14 cellular contexts compared by ENCODE assay signal in the genomic region with DNA sequence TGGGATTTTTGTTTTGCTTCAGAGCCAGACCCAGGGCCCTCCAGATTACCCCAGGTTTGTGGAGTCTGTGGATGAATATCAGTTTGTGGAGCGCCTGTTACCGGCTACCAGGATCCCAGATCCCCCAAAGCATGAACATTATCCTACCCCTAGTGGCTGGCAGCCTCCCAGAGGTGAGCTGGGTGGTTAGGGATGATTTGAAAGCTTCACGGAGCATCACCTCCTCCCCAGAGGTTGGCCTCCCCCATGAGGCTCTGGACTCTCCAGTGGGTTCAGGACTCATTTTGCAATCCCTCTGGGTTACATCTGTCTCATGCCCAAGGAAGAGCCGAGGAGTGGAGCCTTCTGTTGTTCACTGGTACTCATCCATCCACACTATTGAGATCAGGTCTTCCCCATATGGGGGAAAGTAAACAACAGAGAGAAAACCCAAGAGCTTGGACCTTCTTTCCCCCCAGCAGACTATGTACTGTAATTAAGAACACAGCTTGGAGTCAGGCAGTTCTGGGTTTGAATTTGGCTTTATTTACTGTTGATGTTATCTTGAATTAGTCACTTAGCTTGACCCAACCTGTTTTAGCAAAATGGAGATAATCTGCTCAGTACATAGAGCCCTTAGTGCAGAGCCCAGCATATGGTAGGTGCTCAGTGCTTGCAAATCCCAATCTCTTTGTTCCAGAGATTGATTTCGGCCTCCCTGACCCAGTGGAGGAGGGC. TPM values are rescaled to one million over a fixed set of nuclear protein-coding genes. Genes with fewer than 3 reads are reported as not detected.
DNase-seq lines count a peak whose midpoint lies in the region; ATAC-seq, FAIRE-seq and TF ChIP-seq lines count a peak whose summit lies in the region.
"Had no signal": no experiment of that assay in that cellular context is flagged by ENCODE, and none has a peak within 500 bp of the region (broad histone marks: within the 10 kb centered on the region; RNA-seq: fewer than 3 reads in every experiment).

No MANE protein-coding gene starts in this region.

- peak overlapping the region; percentile 29 for H3K27ac ChIP-seq in OCI-LY7 (ENCODE audit: low read depth, low read length, poor library complexity, severe bottlenecking)
- no peak overlapping the region for H3K27ac ChIP-seq in GM12878 (ENCODE audit: control insufficient read depth, insufficient read depth)
- no peak overlapping the region for H3K27ac ChIP-seq in effector memory CD4-positive, alpha-beta T cell (ENCODE audit: insufficient read depth, low read length, poor library complexity, severe bottlenecking)
- H3K27ac ChIP-seq: tibial artery had no signal

- TF ChIP-seq EP300 in GM12878 (IDR thresholded peaks at IDR 0.05; ENCODE audit: borderline replicate concordance in 1 of 2, control insufficient read depth in 1 of 2, low read depth in 2 of 2, low read length in 2 of 2) = no peak

- no peaks in the 10 kb centered on the region for H3K27me3 ChIP-seq in GM12878 (replicated peaks in 1 of 2; ENCODE audit: control insufficient read depth in 2 of 2, insufficient read depth in 2 of 2, low read length in 1 of 2)
- no peaks in the 10 kb centered on the region for H3K27me3 ChIP-seq in effector memory CD4-positive, alpha-beta T cell (replicated peaks; ENCODE audit: control insufficient read depth, insufficient read depth, low read length, poor library complexity, severe bottlenecking)
- H3K27me3 ChIP-seq: tibial artery had no signal

- peaks cover 53% of the 10 kb centered on the region for H3K4me1 ChIP-seq in OCI-LY7 (ENCODE audit: insufficient read depth, low read length, poor library complexity, severe bottlenecking)
- peaks cover 15% of the 10 kb centered on the region for H3K4me1 ChIP-seq in GM12878 (ENCODE audit: control insufficient read depth, insufficient read depth, low read length)
- peaks cover 12% of the 10 kb centered on the region for H3K4me1 ChIP-seq in effector memory CD4-positive, alpha-beta T cell (ENCODE audit: control insufficient read depth, insufficient read depth, low read length, poor library complexity, severe bottlenecking)

- peak overlapping the region; percentile 72 for H3K27ac Mint-ChIP-seq in activated CD8-positive, alpha-beta T cell treated with anti-CD3 and anti-CD28 coated beads for 36 hours
- H3K27ac Mint-ChIP-seq in activated CD8-positive, alpha-beta T cell treated with anti-CD3 and anti-CD28 coated beads, Interleukin-2, amount 10 ng/mL, durations not matched to agents 7 days and 5 days = no peak overlapping the region
- H3K27ac Mint-ChIP-seq in osteocyte (ENCODE audit: unreplicated experiment) = peak overlapping the region; percentile 52

- SMC1A ChIA-PET in GM12878 (lab: Charles Lee; ENCODE audit: uncharacterized antibody, unreplicated experiment) = interaction anchor here (1.1 to 1.9 kb wide), 3 partner anchors 10 to 142 kb away, joined by 3 to 8 read pairs (median 5); a partner anchor contains a TSS

- CTCF ChIA-PET in activated CD8-positive, alpha-beta T cell treated with anti-CD3 and anti-CD28 coated beads for 36 hours (lab: Charles Lee) = interaction anchor here (1.3 to 1.7 kb wide), 2 partner anchors 11 to 14 kb away, joined by 5 to 6 read pairs; no protein-coding TSS in a partner anchor
- CTCF ChIA-PET in activated CD8-positive, alpha-beta T cell treated with anti-CD3 and anti-CD28 coated beads, Interleukin-2, amount 10 ng/mL, durations not matched to agents 7 days and 5 days (lab: Charles Lee) = no interaction called here
- CTCF ChIA-PET in OCI-LY7 (lab: Charles Lee; ENCODE audit: unreplicated experiment) (interaction anchor here (0.5 kb wide), 1 partner anchor 212 kb away, joined by 3 read pairs; no protein-coding TSS in a partner anchor), GM12878 (lab: Yijun Ruan, JAX) (interaction anchor here (0.6 to 1.9 kb wide), 6 partner anchors 12 to 192 kb away, joined by 3 to 11 read pairs (median 3); a partner anchor contains a TSS)

- H3K9me3 ChIP-seq in OCI-LY7 (ENCODE audit: low read length) (no peaks in the 10 kb centered on the region), GM12878 (replicated peaks; ENCODE audit: control insufficient read depth, insufficient read depth, low read length) (no peaks in the 10 kb centered on the region)
- H3K9me3 ChIP-seq in effector memory CD4-positive, alpha-beta T cell (ENCODE audit: control insufficient read depth, low read length) = no peaks in the 10 kb centered on the region
- H3K9me3 ChIP-seq: tibial artery had no signal

- TF ChIP-seq POLR2A in GM12878 (IDR thresholded peaks at IDR 0.05; ENCODE audit: low read depth, low read length) = no peak

- H3K4me3 ChIP-seq in OCI-LY7 (ENCODE audit: low read depth, low read length, poor library complexity, severe bottlenecking) (no peak overlapping the region), GM12878 (no peak overlapping the region)
- H3K4me3 ChIP-seq in effector memory CD4-positive, alpha-beta T cell (ENCODE audit: insufficient read depth, low read depth, low read length, poor library complexity, severe bottlenecking) = no peak overlapping the region
- H3K4me3 ChIP-seq: tibial artery had no signal

- TF ChIP-seq CTCF in activated CD8-positive, alpha-beta T cell treated with anti-CD3 and anti-CD28 coated beads for 36 hours (IDR thresholded peaks at IDR 0.05) = no peak
- TF ChIP-seq CTCF in OCI-LY7 (conservative IDR thresholded peaks at IDR 0.05; ENCODE audit: low read length) (no peak), GM12878 (IDR thresholded peaks at IDR 0.05 in 2 of 3, conservative IDR thresholded peaks at IDR 0.05 in 1 of 3; ENCODE audit: control insufficient read depth in 2 of 3, extremely low read depth in 1 of 3, insufficient read depth in 1 of 3, low read depth in 3 of 3, low read length in 3 of 3) (no peak), osteocyte (IDR thresholded peaks at IDR 0.05) (no peak)

- BruUV-seq in OCI-LY7 (replicated peaks; lab: Mats Ljungman, UMichigan) = TSS peak; percentile 11
- TSS peak; percentile 45 for BruUV-seq in GM12878 (replicated peaks; lab: Mats Ljungman, UMichigan)

- H3K4me1 Mint-ChIP-seq in activated CD8-positive, alpha-beta T cell treated with anti-CD3 and anti-CD28 coated beads for 36 hours (ENCODE audit: low read depth) = peaks cover 33% of the 10 kb centered on the region
- H3K4me1 Mint-ChIP-seq in activated CD8-positive, alpha-beta T cell treated with anti-CD3 and anti-CD28 coated beads, Interleukin-2, amount 10 ng/mL, durations not matched to agents 7 days and 5 days (ENCODE audit: low read depth) = peaks cover 34% of the 10 kb centered on the region
- peaks cover 27% of the 10 kb centered on the region for H3K4me1 Mint-ChIP-seq in osteocyte (ENCODE audit: unreplicated experiment)

- FAIRE-seq in GM12878 (lab: Jason Lieb, UNC) = no peak

- H3K9ac ChIP-seq in GM12878 (ENCODE audit: control insufficient read depth, insufficient read depth, low read length) = no peak overlapping the region

- H3K36me3 ChIP-seq in OCI-LY7 (ENCODE audit: insufficient read depth, low read length) (peaks cover 82% of the 10 kb centered on the region), GM12878 (ENCODE audit: control insufficient read depth in 2 of 2, insufficient read depth in 2 of 2, low read length in 1 of 2) (peaks cover 29 to 33% of the 10 kb centered on the region in 2 experiments)
- H3K36me3 ChIP-seq in effector memory CD4-positive, alpha-beta T cell (ENCODE audit: control insufficient read depth, insufficient read depth, low read length) = peaks cover 68% of the 10 kb centered on the region

- ATAC-seq in activated CD8-positive, alpha-beta T cell treated with anti-CD3 and anti-CD28 coated beads for 36 hours = no peak
- no peak for ATAC-seq in activated CD8-positive, alpha-beta T cell treated with anti-CD3 and anti-CD28 coated beads, Interleukin-2, amount 10 ng/mL, durations not matched to agents 7 days and 5 days
- ATAC-seq in GM12878 = no peak

- RAD21 ChIA-PET in GM12878 (lab: Charles Lee; ENCODE audit: unreplicated experiment) = interaction anchor here (1.8 kb wide), 1 partner anchor 14 kb away, joined by 4 read pairs; no protein-coding TSS in a partner anchor

- intact Hi-C loops in activated CD8-positive, alpha-beta T cell treated with anti-CD3 and anti-CD28 coated beads for 36 hours (cut with micrococcal nuclease) = no loop called here
- intact Hi-C loops in OCI-LY7 (cut with micrococcal nuclease; ENCODE audit: unreplicated experiment) = no loop called here
- intact Hi-C loops in GM12878 (cut with micrococcal nuclease; ENCODE audit: unreplicated experiment) = no loop called here

- H3K36me3 Mint-ChIP-seq in activated CD8-positive, alpha-beta T cell treated with anti-CD3 and anti-CD28 coated beads for 36 hours (ENCODE audit: low read depth) = peaks cover 47% of the 10 kb centered on the region
- H3K36me3 Mint-ChIP-seq in activated CD8-positive, alpha-beta T cell treated with anti-CD3 and anti-CD28 coated beads, Interleukin-2, amount 10 ng/mL, durations not matched to agents 7 days and 5 days (ENCODE audit: low read depth) = peaks cover 60% of the 10 kb centered on the region
- H3K36me3 Mint-ChIP-seq in osteocyte (ENCODE audit: unreplicated experiment) = peaks cover 16% of the 10 kb centered on the region

- H2AFZ ChIP-seq in OCI-LY7 (ENCODE audit: low read length) = no peak overlapping the region
- no peak overlapping the region for H2AFZ ChIP-seq in GM12878 (ENCODE audit: control insufficient read depth, low read depth, low read length)

- no peaks in the 10 kb centered on the region for H3K27me3 Mint-ChIP-seq in activated CD8-positive, alpha-beta T cell treated with anti-CD3 and anti-CD28 coated beads for 36 hours
- H3K27me3 Mint-ChIP-seq in activated CD8-positive, alpha-beta T cell treated with anti-CD3 and anti-CD28 coated beads, Interleukin-2, amount 10 ng/mL, durations not matched to agents 7 days and 5 days (ENCODE audit: low read depth) = no peaks in the 10 kb centered on the region
- no peaks in the 10 kb centered on the region for H3K27me3 Mint-ChIP-seq in osteocyte (ENCODE audit: unreplicated experiment)

- peaks cover 17% of the 10 kb centered on the region; the same call in 1 of the 2 replicates for H4K20me1 ChIP-seq in OCI-LY7 (ENCODE audit: insufficient read depth, low read length)
- no peaks in the 10 kb centered on the region for H4K20me1 ChIP-seq in GM12878 (ENCODE audit: control insufficient read depth, insufficient read depth)

- POLR2A ChIA-PET in activated CD8-positive, alpha-beta T cell treated with anti-CD3 and anti-CD28 coated beads for 36 hours (lab: Charles Lee) = interaction anchor here (1.0 to 1.7 kb wide), 2 partner anchors 10 to 298 kb away, joined by 3 to 16 read pairs; a partner anchor contains a TSS
- POLR2A ChIA-PET in activated CD8-positive, alpha-beta T cell treated with anti-CD3 and anti-CD28 coated beads, Interleukin-2, amount 10 ng/mL, durations not matched to agents 7 days and 5 days (lab: Charles Lee) = interaction anchor here (0.6 to 1.8 kb wide), 3 partner anchors 11 to 350 kb away, joined by 4 to 5 read pairs (median 4); no protein-coding TSS in a partner anchor
- POLR2A ChIA-PET in OCI-LY7 (lab: Charles Lee) = interaction anchor here (1.3 kb wide), 1 partner anchor 10 kb away, joined by 3 read pairs; no protein-coding TSS in a partner anchor
- POLR2A ChIA-PET in GM12878 (lab: Charles Lee) = interaction anchor here (2.9 kb wide), 1 partner anchor 10 kb away, joined by 13 read pairs; a partner anchor contains a TSS

- no peak for DNase-seq in activated CD8-positive, alpha-beta T cell treated with anti-CD3 and anti-CD28 coated beads for 36 hours
- no peak for DNase-seq in activated CD8-positive, alpha-beta T cell treated with anti-CD3 and anti-CD28 coated beads, Interleukin-2, amount 10 ng/mL, durations not matched to agents 7 days and 5 days
- DNase-seq in OCI-LY7 (ENCODE audit: low spot score) (no peak), GM12878 (ENCODE audit: low read depth, low spot score) (no peak), osteocyte (ENCODE audit: extremely low spot score, unreplicated experiment) (no peak), NOMO-1 (lab: John Stamatoyannopoulos, UW; ENCODE audit: unreplicated experiment in 2 of 2) (no peak), D341Med (ENCODE audit: low spot score) (no peak)
- DNase-seq in effector memory CD4-positive, alpha-beta T cell = no peak
- DNase-seq: DMS79 treated with DMSO at 0.1 percent for 48 hours, IMR-90, mesenchymal stem cell, NCI-H1105 treated with DMSO at 0.1 percent for 48 hours, NCI-H446 had no signal

- H3K9me3 Mint-ChIP-seq in activated CD8-positive, alpha-beta T cell treated with anti-CD3 and anti-CD28 coated beads for 36 hours = no peaks in the 10 kb centered on the region
- H3K9me3 Mint-ChIP-seq in activated CD8-positive, alpha-beta T cell treated with anti-CD3 and anti-CD28 coated beads, Interleukin-2, amount 10 ng/mL, durations not matched to agents 7 days and 5 days (ENCODE audit: insufficient read depth) = no peaks in the 10 kb centered on the region
- no peaks in the 10 kb centered on the region for H3K9me3 Mint-ChIP-seq in osteocyte (ENCODE audit: unreplicated experiment)

- in situ Hi-C loops in GM12878 (cut with MboI) = no loop called here

- peaks cover 59% of the 10 kb centered on the region for H3K79me2 ChIP-seq in OCI-LY7 (ENCODE audit: insufficient read depth, low read depth, low read length)
- peaks cover 38% of the 10 kb centered on the region for H3K79me2 ChIP-seq in GM12878 (ENCODE audit: control insufficient read depth, insufficient read depth, low read length)

- TF ChIP-seq RAD21 in GM12878 (IDR thresholded peaks at IDR 0.05; ENCODE audit: insufficient read depth, low read depth, low read length) = no peak

- 90% methylated on average over 5 of the region's 5 CpGs for WGBS in GM12878 (ENCODE audit: insufficient coverage, insufficient replicate concordance, low lambda C conversion rate, missing lambda C conversion rate)

- peak overlapping the region; percentile 57 for H3K4me3 Mint-ChIP-seq in activated CD8-positive, alpha-beta T cell treated with anti-CD3 and anti-CD28 coated beads for 36 hours
- no peak overlapping the region for H3K4me3 Mint-ChIP-seq in activated CD8-positive, alpha-beta T cell treated with anti-CD3 and anti-CD28 coated beads, Interleukin-2, amount 10 ng/mL, durations not matched to agents 7 days and 5 days
- peak overlapping the region; percentile 22 for H3K4me3 Mint-ChIP-seq in osteocyte (ENCODE audit: unreplicated experiment)

- H3K9me2 ChIP-seq in OCI-LY7 (ENCODE audit: insufficient read depth, low read length) = no peaks in the 10 kb centered on the region

- H3K4me2 ChIP-seq in OCI-LY7 (ENCODE audit: low read length) = peak overlapping the region; percentile 34
- H3K4me2 ChIP-seq in GM12878 (ENCODE audit: control insufficient read depth, insufficient read depth) = no peak overlapping the region

RNA-seq across cellular contexts. Expression of a gene that starts 2.5 kb away (rescaled TPM):
- 10 to 100 TPM; 48.7 to 53.4 TPM for total RNA-seq in activated CD8-positive, alpha-beta T cell treated with anti-CD3 and anti-CD28 coated beads for 36 hours
- total RNA-seq in activated CD8-positive, alpha-beta T cell treated with anti-CD3 and anti-CD28 coated beads, Interleukin-2, amount 10 ng/mL, durations not matched to agents 7 days and 5 days = 10 to 100 TPM; 47.3 to 51.1 TPM
- 81.6 and 83.2 TPM in 2 replicates for total RNA-seq in OCI-LY7 (2014; rRNA removed; shearing (Covaris generic))
- 65.2 and 67.2 TPM in 2 replicates for total RNA-seq in OCI-LY7 (2022)
- total RNA-seq in GM12878 (2013; cell fraction: nucleolus; rRNA removed) = 17.7 and 17.8 TPM in 2 replicates
- 92.8 and 116 TPM in 2 replicates for total RNA-seq in GM12878 (2014; rRNA removed)
- 50.2 and 54.6 TPM in 2 replicates for total RNA-seq in GM12878 (2014; rRNA removed; fragmentation: Illumina TruSeq; extraction: Trizol)
- total RNA-seq in GM12878 (2021) = 63.5 and 64.2 TPM in 2 replicates
- 20.0 TPM for polyA plus RNA-seq in GM12878 (2011; ENCODE audit: low read depth)
- polyA plus RNA-seq in GM12878 (2011; rRNA removed) = 36.4 and 63.2 TPM in 2 replicates
- 78.9 and 81.4 TPM in 2 replicates for polyA plus RNA-seq in GM12878 (2011; cell fraction: cytosol; rRNA removed)
- 23.2 and 25.2 TPM in 2 replicates for polyA plus RNA-seq in GM12878 (2011; cell fraction: nucleus; rRNA removed)
- polyA plus RNA-seq in GM12878 (2012) = 36.2 and 39.9 TPM in 2 replicates
- polyA plus RNA-seq in GM12878 (2014; fragmentation: Illumina TruSeq; extraction: Trizol) = 62.3 and 79.9 TPM in 2 replicates
- polyA plus RNA-seq in GM12878 (2014; fragmentation: Nextera tagmentation; extraction: Ambion mirVana) = 10 to 100 TPM; 42.0 to 49.8 TPM
- 82.4 and 87.9 TPM in 2 replicates for polyA plus RNA-seq in GM12878 (2014; rRNA removed)
- 100 to 1,000 TPM; 103 to 106 TPM for polyA plus RNA-seq in GM12878 (2016; fragmentation: Nextera tagmentation; extraction: Ambion mirVana)
- polyA minus RNA-seq in GM12878 (2011; rRNA and poly(A)+ RNA removed) = 24.2 and 53.5 TPM in 2 replicates
- polyA minus RNA-seq in GM12878 (2011; cell fraction: cytosol; rRNA and poly(A)+ RNA removed) = 11.8 and 13.7 TPM in 2 replicates
- polyA minus RNA-seq in GM12878 (2011; cell fraction: nucleus; rRNA and poly(A)+ RNA removed) = 8.9 and 15.9 TPM in 2 replicates
- total RNA-seq in osteocyte = 41.0 and 43.5 TPM in 2 replicates

RNA-seq across cellular contexts. Expression of a gene that starts 2.7 kb away (rescaled TPM):
- total RNA-seq in activated CD8-positive, alpha-beta T cell treated with anti-CD3 and anti-CD28 coated beads for 36 hours = 1,000 to 10,000 TPM; 1,112 to 1,137 TPM
- 1,000 to 10,000 TPM in 1 of 2 experiments, 100 to 1,000 TPM in 1; 986 to 1,038 TPM for total RNA-seq in activated CD8-positive, alpha-beta T cell treated with anti-CD3 and anti-CD28 coated beads, Interleukin-2, amount 10 ng/mL, durations not matched to agents 7 days and 5 days
- 1,573 and 1,628 TPM in 2 replicates for total RNA-seq in OCI-LY7 (2014; rRNA removed; shearing (Covaris generic))
- 1,401 and 1,406 TPM in 2 replicates for total RNA-seq in OCI-LY7 (2022)
- total RNA-seq in GM12878 (2013; cell fraction: nucleolus; rRNA removed) = 51.6 and 54.9 TPM in 2 replicates
- total RNA-seq in GM12878 (2014; rRNA removed) = 1,083 and 1,263 TPM in 2 replicates
- total RNA-seq in GM12878 (2014; rRNA removed; fragmentation: Illumina TruSeq; extraction: Trizol) = 948 and 983 TPM in 2 replicates
- total RNA-seq in GM12878 (2021) = 1,347 and 1,414 TPM in 2 replicates
- 1,320 TPM for polyA plus RNA-seq in GM12878 (2011; ENCODE audit: low read depth)
- polyA plus RNA-seq in GM12878 (2011; rRNA removed) = 583 and 615 TPM in 2 replicates
- polyA plus RNA-seq in GM12878 (2011; cell fraction: cytosol; rRNA removed) = 882 and 1,174 TPM in 2 replicates
- polyA plus RNA-seq in GM12878 (2011; cell fraction: nucleus; rRNA removed) = 528 and 566 TPM in 2 replicates
- polyA plus RNA-seq in GM12878 (2012) = 1,474 and 2,106 TPM in 2 replicates
- polyA plus RNA-seq in GM12878 (2014; fragmentation: Illumina TruSeq; extraction: Trizol) = 129 and 706 TPM in 2 replicates
- 100 to 1,000 TPM; 332 to 611 TPM for polyA plus RNA-seq in GM12878 (2014; fragmentation: Nextera tagmentation; extraction: Ambion mirVana)
- polyA plus RNA-seq in GM12878 (2014; rRNA removed) = 1,208 and 1,582 TPM in 2 replicates
- 1,000 to 10,000 TPM in 1 of 2 experiments, 100 to 1,000 TPM in 1; 997 to 1,103 TPM for polyA plus RNA-seq in GM12878 (2016; fragmentation: Nextera tagmentation; extraction: Ambion mirVana)
- 206 and 381 TPM in 2 replicates for polyA minus RNA-seq in GM12878 (2011; rRNA and poly(A)+ RNA removed)
- 199 and 204 TPM in 2 replicates for polyA minus RNA-seq in GM12878 (2011; cell fraction: cytosol; rRNA and poly(A)+ RNA removed)
- polyA minus RNA-seq in GM12878 (2011; cell fraction: nucleus; rRNA and poly(A)+ RNA removed) = 126 and 152 TPM in 2 replicates
- total RNA-seq in osteocyte = 734 and 738 TPM in 2 replicates

RNA-seq across cellular contexts. Expression of a gene that starts 7.1 kb away (rescaled TPM):
- total RNA-seq in activated CD8-positive, alpha-beta T cell treated with anti-CD3 and anti-CD28 coated beads for 36 hours = 10 to 100 TPM; 11.5 to 12.7 TPM
- total RNA-seq in activated CD8-positive, alpha-beta T cell treated with anti-CD3 and anti-CD28 coated beads, Interleukin-2, amount 10 ng/mL, durations not matched to agents 7 days and 5 days = 10 to 100 TPM; 11.6 to 12.4 TPM
- total RNA-seq in OCI-LY7 (2014; rRNA removed; shearing (Covaris generic)) = 29.9 and 32.4 TPM in 2 replicates
- 10.7 and 11.5 TPM in 2 replicates for total RNA-seq in OCI-LY7 (2022)
- total RNA-seq in GM12878 (2013; cell fraction: nucleolus; rRNA removed) = 2.4 and 4.4 TPM in 2 replicates
- 12.9 and 20.4 TPM in 2 replicates for total RNA-seq in GM12878 (2014; rRNA removed)
- total RNA-seq in GM12878 (2014; rRNA removed; fragmentation: Illumina TruSeq; extraction: Trizol) = 1.3 and 2.0 TPM in 2 replicates
- 15.5 TPM in 2 replicates for total RNA-seq in GM12878 (2021)
- polyA plus RNA-seq in GM12878 (2011; ENCODE audit: low read depth) = 0.93 TPM
- 0.27 and 0.88 TPM in 2 replicates for polyA plus RNA-seq in GM12878 (2011; rRNA removed)
- 1.5 and 4.1 TPM in 2 replicates for polyA plus RNA-seq in GM12878 (2011; cell fraction: cytosol; rRNA removed)
- polyA plus RNA-seq in GM12878 (2011; cell fraction: nucleus; rRNA removed) = 2.9 and 4.6 TPM in 2 replicates
- 5.8 and 6.2 TPM in 2 replicates for polyA plus RNA-seq in GM12878 (2012)
- polyA plus RNA-seq in GM12878 (2014; fragmentation: Illumina TruSeq; extraction: Trizol) = 0.24 TPM in 1 of 2 replicates, not detected in the other
- polyA plus RNA-seq in GM12878 (2014; fragmentation: Nextera tagmentation; extraction: Ambion mirVana) = under 1 TPM in 1 of 2 experiments, not detected in 1; 0.40 TPM
- 15.5 and 18.3 TPM in 2 replicates for polyA plus RNA-seq in GM12878 (2014; rRNA removed)
- 10 to 100 TPM; 17.8 to 18.7 TPM for polyA plus RNA-seq in GM12878 (2016; fragmentation: Nextera tagmentation; extraction: Ambion mirVana)
- 1.2 and 1.5 TPM in 2 replicates for polyA minus RNA-seq in GM12878 (2011; rRNA and poly(A)+ RNA removed)
- polyA minus RNA-seq in GM12878 (2011; cell fraction: cytosol; rRNA and poly(A)+ RNA removed) = 3.3 TPM in 2 replicates
- 5.0 and 11.1 TPM in 2 replicates for polyA minus RNA-seq in GM12878 (2011; cell fraction: nucleus; rRNA and poly(A)+ RNA removed)
- total RNA-seq in osteocyte = 9.0 and 9.8 TPM in 2 replicates

RNA-seq across cellular contexts. Expression of a gene that starts 9.7 kb away (rescaled TPM):
- 10 to 100 TPM; 20.6 to 26.8 TPM for total RNA-seq in activated CD8-positive, alpha-beta T cell treated with anti-CD3 and anti-CD28 coated beads for 36 hours
- total RNA-seq in activated CD8-positive, alpha-beta T cell treated with anti-CD3 and anti-CD28 coated beads, Interleukin-2, amount 10 ng/mL, durations not matched to agents 7 days and 5 days = 10 to 100 TPM; 28.7 to 33.0 TPM
- total RNA-seq in OCI-LY7 (2014; rRNA removed; shearing (Covaris generic)) = 102 and 134 TPM in 2 replicates
- total RNA-seq in OCI-LY7 (2022) = 310 and 320 TPM in 2 replicates
- total RNA-seq in GM12878 (2013; cell fraction: nucleolus; rRNA removed) = 45.4 and 51.5 TPM in 2 replicates
- 10.8 and 14.1 TPM in 2 replicates for total RNA-seq in GM12878 (2014; rRNA removed)
- 7.8 and 9.0 TPM in 2 replicates for total RNA-seq in GM12878 (2014; rRNA removed; fragmentation: Illumina TruSeq; extraction: Trizol)
- 55.0 and 63.6 TPM in 2 replicates for total RNA-seq in GM12878 (2021)
- 66.2 TPM for polyA plus RNA-seq in GM12878 (2011; ENCODE audit: low read depth)
- 5.0 and 10.3 TPM in 2 replicates for polyA plus RNA-seq in GM12878 (2011; rRNA removed)
- polyA plus RNA-seq in GM12878 (2011; cell fraction: cytosol; rRNA removed) = 20.2 and 35.3 TPM in 2 replicates
- 98.1 and 114 TPM in 2 replicates for polyA plus RNA-seq in GM12878 (2011; cell fraction: nucleus; rRNA removed)
- 89.5 and 98.9 TPM in 2 replicates for polyA plus RNA-seq in GM12878 (2012)
- 44.0 and 52.7 TPM in 2 replicates for polyA plus RNA-seq in GM12878 (2014; fragmentation: Illumina TruSeq; extraction: Trizol)
- 1 to 10 TPM in 1 of 2 experiments, under 1 TPM in 1; 0.79 to 2.6 TPM for polyA plus RNA-seq in GM12878 (2014; fragmentation: Nextera tagmentation; extraction: Ambion mirVana)
- 29.7 and 36.0 TPM in 2 replicates for polyA plus RNA-seq in GM12878 (2014; rRNA removed)
- polyA plus RNA-seq in GM12878 (2016; fragmentation: Nextera tagmentation; extraction: Ambion mirVana) = 10 to 100 TPM; 26.1 to 34.6 TPM
- polyA minus RNA-seq in GM12878 (2011; rRNA and poly(A)+ RNA removed) = 50.5 and 52.7 TPM in 2 replicates
- 12.6 and 18.5 TPM in 2 replicates for polyA minus RNA-seq in GM12878 (2011; cell fraction: cytosol; rRNA and poly(A)+ RNA removed)
- polyA minus RNA-seq in GM12878 (2011; cell fraction: nucleus; rRNA and poly(A)+ RNA removed) = 36.5 and 65.0 TPM in 2 replicates
- total RNA-seq in osteocyte = 53.6 and 57.1 TPM in 2 replicates

RNA-seq across cellular contexts. Expression of a gene that starts 13.0 kb away (rescaled TPM):
- 10 to 100 TPM; 12.4 to 17.5 TPM for total RNA-seq in activated CD8-positive, alpha-beta T cell treated with anti-CD3 and anti-CD28 coated beads for 36 hours
- 10 to 100 TPM; 25.3 to 26.1 TPM for total RNA-seq in activated CD8-positive, alpha-beta T cell treated with anti-CD3 and anti-CD28 coated beads, Interleukin-2, amount 10 ng/mL, durations not matched to agents 7 days and 5 days
- total RNA-seq in OCI-LY7 (2014; rRNA removed; shearing (Covaris generic)) = 25.8 and 30.1 TPM in 2 replicates
- total RNA-seq in OCI-LY7 (2022) (46.7 and 54.1 TPM in 2 replicates), GM12878 (2014; rRNA removed) (29.6 and 32.8 TPM in 2 replicates), GM12878 (2014; rRNA removed; fragmentation: Illumina TruSeq; extraction: Trizol) (9.2 and 9.3 TPM in 2 replicates), GM12878 (2021) (30.2 and 31.2 TPM in 2 replicates), osteocyte (13.6 and 18.3 TPM in 2 replicates)
- total RNA-seq in GM12878 (2013; cell fraction: nucleolus; rRNA removed) = 19.4 and 25.9 TPM in 2 replicates
- 11.5 TPM for polyA plus RNA-seq in GM12878 (2011; ENCODE audit: low read depth)
- polyA plus RNA-seq in GM12878 (2011; rRNA removed) (4.8 and 11.0 TPM in 2 replicates), GM12878 (2014; fragmentation: Illumina TruSeq; extraction: Trizol) (4.3 and 11.3 TPM in 2 replicates), GM12878 (2014; fragmentation: Nextera tagmentation; extraction: Ambion mirVana) (1 to 10 TPM in 1 of 2 experiments, under 1 TPM in 1; 0.52 to 2.9 TPM), GM12878 (2014; rRNA removed) (37.9 and 38.2 TPM in 2 replicates), GM12878 (2016; fragmentation: Nextera tagmentation; extraction: Ambion mirVana) (10 to 100 TPM; 47.4 to 57.7 TPM)
- polyA plus RNA-seq in GM12878 (2011; cell fraction: cytosol; rRNA removed) = 15.4 and 15.7 TPM in 2 replicates
- polyA plus RNA-seq in GM12878 (2011; cell fraction: nucleus; rRNA removed) = 57.8 and 60.5 TPM in 2 replicates
- polyA plus RNA-seq in GM12878 (2012) = 19.4 and 19.7 TPM in 2 replicates
- 13.7 and 19.6 TPM in 2 replicates for polyA minus RNA-seq in GM12878 (2011; rRNA and poly(A)+ RNA removed)
- 4.4 and 7.5 TPM in 2 replicates for polyA minus RNA-seq in GM12878 (2011; cell fraction: cytosol; rRNA and poly(A)+ RNA removed)
- 14.4 and 22.4 TPM in 2 replicates for polyA minus RNA-seq in GM12878 (2011; cell fraction: nucleus; rRNA and poly(A)+ RNA removed)
